8 cellular contexts compared by ENCODE assay signal in genomic region chr3:45387636-45388348, GRCh38. TPM values are rescaled to one million over a fixed set of nuclear protein-coding genes. Genes with fewer than 3 reads are reported as not detected.
DNase-seq lines count a peak whose midpoint lies in the region; ATAC-seq and TF ChIP-seq lines count a peak whose summit lies in the region.

No MANE protein-coding gene starts in this region.

- CTCF ChIA-PET in activated CD8-positive, alpha-beta T cell treated with anti-CD3 and anti-CD28 coated beads for 36 hours (lab: Charles Lee), result no interaction called here

- H3K4me1 ChIP-seq in BE2C, result no peaks in the 10 kb centered on the region
- H3K4me1 ChIP-seq in thymus (ENCODE audit: control insufficient read depth, insufficient read depth, low read length), result peaks cover 11% of the 10 kb centered on the region

- DNase-seq in BE2C (no peak), immature natural killer cell (no peak), UCSD-AML1 (lab: John Stamatoyannopoulos, UW; ENCODE audit: unreplicated experiment) (no peak), occipital lobe (lab: John Stamatoyannopoulos, UW) (no peak)
- no peak for DNase-seq in activated CD8-positive, alpha-beta T cell treated with anti-CD3 and anti-CD28 coated beads for 36 hours

- ATAC-seq in GM21825 (IDR thresholded peaks at IDR 0.05; ENCODE audit: unreplicated experiment) (peak; percentile 11), GM19023 (IDR thresholded peaks at IDR 0.05; ENCODE audit: unreplicated experiment) (no peak)
- ATAC-seq in activated CD8-positive, alpha-beta T cell treated with anti-CD3 and anti-CD28 coated beads for 36 hours, result peak; percentile 6

- no peak for TF ChIP-seq CTCF in BE2C (IDR thresholded peaks at IDR 0.05; ENCODE audit: low read depth, low read length)
- no peak for TF ChIP-seq CTCF in activated CD8-positive, alpha-beta T cell treated with anti-CD3 and anti-CD28 coated beads for 36 hours (IDR thresholded peaks at IDR 0.05)

- H3K4me1 Mint-ChIP-seq in activated CD8-positive, alpha-beta T cell treated with anti-CD3 and anti-CD28 coated beads for 36 hours (ENCODE audit: low read depth), result peaks cover 14% of the 10 kb centered on the region
- H3K4me1 Mint-ChIP-seq in immature natural killer cell, result peaks cover 22 to 25% of the 10 kb centered on the region in 2 donors

- WGBS in thymus, result 71% methylated on average over 15 of the region's 15 CpGs

- H3K27me3 ChIP-seq in BE2C (no peaks in the 10 kb centered on the region), thymus (ENCODE audit: control insufficient read depth, insufficient read depth) (no peaks in the 10 kb centered on the region)

- H3K9me3 Mint-ChIP-seq in activated CD8-positive, alpha-beta T cell treated with anti-CD3 and anti-CD28 coated beads for 36 hours, result no peaks in the 10 kb centered on the region
- no peaks in the 10 kb centered on the region for H3K9me3 Mint-ChIP-seq in immature natural killer cell

- peaks cover 3% of the 10 kb centered on the region for H3K36me3 Mint-ChIP-seq in activated CD8-positive, alpha-beta T cell treated with anti-CD3 and anti-CD28 coated beads for 36 hours (ENCODE audit: low read depth)
- H3K36me3 Mint-ChIP-seq in immature natural killer cell, result peaks cover 4 to 5% (median 4%) of the 10 kb centered on the region in 3 donors

- H3K27ac ChIP-seq in thymus (ENCODE audit: low read depth), result peak overlapping the region; percentile 65

- H3K27ac Mint-ChIP-seq in activated CD8-positive, alpha-beta T cell treated with anti-CD3 and anti-CD28 coated beads for 36 hours, result peak overlapping the region; percentile 61
- peak overlapping the region; percentile 64 to 93 (median 90) for H3K27ac Mint-ChIP-seq in immature natural killer cell

- intact Hi-C loops in activated CD8-positive, alpha-beta T cell treated with anti-CD3 and anti-CD28 coated beads for 36 hours (cut with micrococcal nuclease), result no loop called here

- H3K4me3 ChIP-seq in BE2C (ENCODE audit: low read depth, low read length), result peak overlapping the region; percentile 90
- H3K4me3 ChIP-seq in thymus (ENCODE audit: low read length), result peak overlapping the region; percentile 60

- H3K9me3 ChIP-seq in BE2C (no peaks in the 10 kb centered on the region), thymus (ENCODE audit: control insufficient read depth) (no peaks in the 10 kb centered on the region)

- POLR2A ChIA-PET in activated CD8-positive, alpha-beta T cell treated with anti-CD3 and anti-CD28 coated beads for 36 hours (lab: Charles Lee), result interaction anchor here (0.5 to 1.1 kb wide), 3 partner anchors 273 to 1308 kb away, joined by 3 to 6 read pairs (median 3); no protein-coding TSS in a partner anchor

- no peaks in the 10 kb centered on the region for H3K36me3 ChIP-seq in BE2C
- peaks cover 4% of the 10 kb centered on the region for H3K36me3 ChIP-seq in thymus (ENCODE audit: control insufficient read depth, insufficient read depth)

- peak overlapping the region; percentile 96 for H3K4me3 Mint-ChIP-seq in activated CD8-positive, alpha-beta T cell treated with anti-CD3 and anti-CD28 coated beads for 36 hours
- peak overlapping the region; percentile 97 to 99 (median 98) for H3K4me3 Mint-ChIP-seq in immature natural killer cell

- no peaks in the 10 kb centered on the region for H3K27me3 Mint-ChIP-seq in activated CD8-positive, alpha-beta T cell treated with anti-CD3 and anti-CD28 coated beads for 36 hours
- peaks cover 1 to 3% (median 3%) of the 10 kb centered on the region in 3 donors for H3K27me3 Mint-ChIP-seq in immature natural killer cell (ENCODE audit: low read depth in 3 of 3)

RNA-seq across cellular contexts. Expression of gene LARS2, which starts 0.6 kb away (rescaled TPM):
- 11.6 TPM for polyA plus RNA-seq in BE2C (2012; ENCODE audit: insufficient read depth, insufficient read length, low read depth)
- 10 to 100 TPM; 29.2 to 33.1 TPM for total RNA-seq in activated CD8-positive, alpha-beta T cell treated with anti-CD3 and anti-CD28 coated beads for 36 hours
- 1 to 10 TPM; 5.0 to 9.9 (median 9.1) TPM for polyA plus RNA-seq in immature natural killer cell
- 4.2 TPM for polyA plus RNA-seq in thymus
- 17.3 TPM for total RNA-seq in occipital lobe
